9 cellular contexts compared by ENCODE assay signal in genomic region chr1:30966690-30967369, GRCh38. TPM values are rescaled to one million over a fixed set of nuclear protein-coding genes. Genes with fewer than 3 reads are reported as not detected.
A peak's percentile ranks its signal among the peaks of the same experiment; 100 is the strongest.
DNase-seq lines count a peak whose midpoint lies in the region; ATAC-seq and TF ChIP-seq lines count a peak whose summit lies in the region.
"Had no signal": no experiment of that assay in that cellular context is flagged by ENCODE, and none has a peak within 500 bp of the region (broad histone marks: within the 10 kb centered on the region; RNA-seq: fewer than 3 reads in every experiment).

No MANE protein-coding gene starts in this region.

- H3K27me3 Mint-ChIP-seq in MCF 10A (ENCODE audit: insufficient read depth, unreplicated experiment) (no peaks in the 10 kb centered on the region), type B pancreatic cell (no peaks in the 10 kb centered on the region)

- no peaks in the 10 kb centered on the region for H3K36me3 ChIP-seq in breast epithelium
- peaks cover 94% of the 10 kb centered on the region for H3K36me3 ChIP-seq in RWPE2 (ENCODE audit: low read depth)

- H3K4me1 ChIP-seq in breast epithelium (no peaks in the 10 kb centered on the region), RWPE2 (ENCODE audit: insufficient read depth, poor library complexity, severe bottlenecking) (peaks cover 27% of the 10 kb centered on the region)
- H3K4me1 ChIP-seq: BLaER1 had no signal

- peak overlapping the region; percentile 21 for H3K4me3 Mint-ChIP-seq in MCF 10A (ENCODE audit: unreplicated experiment)
- peak overlapping the region; percentile 47 for H3K4me3 Mint-ChIP-seq in type B pancreatic cell

- H3K27me3 ChIP-seq in breast epithelium = no peaks in the 10 kb centered on the region
- no peaks in the 10 kb centered on the region for H3K27me3 ChIP-seq in RWPE2 (ENCODE audit: insufficient read depth, poor library complexity, severe bottlenecking)
- H3K27me3 ChIP-seq: BLaER1 had no signal

- ATAC-seq in RWPE2 (ENCODE audit: low read depth) = peak; percentile 71

- H3K9me3 ChIP-seq in breast epithelium (no peaks in the 10 kb centered on the region), RWPE2 (ENCODE audit: severe bottlenecking) (no peaks in the 10 kb centered on the region)
- H3K9me3 ChIP-seq: BLaER1 had no signal

- intact Hi-C loops in MCF 10A (cut with micrococcal nuclease) = no loop called here
- intact Hi-C loops in breast epithelium (cut with DNase I; ENCODE audit: low total_unique reads) = no loop called here

- peak overlapping the region; percentile 14 for H3K27ac Mint-ChIP-seq in MCF 10A (ENCODE audit: low read depth, unreplicated experiment)
- H3K27ac Mint-ChIP-seq in type B pancreatic cell = peak overlapping the region; percentile 37

- BruUV-seq in MCF 10A (replicated peaks; lab: Mats Ljungman, UMichigan) = no TSS peak

- TF ChIP-seq POLR2A in breast epithelium (IDR thresholded peaks at IDR 0.05) = no peak

- no peak overlapping the region for H3K27ac ChIP-seq in breast epithelium
- H3K27ac ChIP-seq in RWPE2 (ENCODE audit: poor library complexity, severe bottlenecking) = peak overlapping the region; percentile 35
- H3K27ac ChIP-seq: BLaER1 had no signal

- H3K36me3 Mint-ChIP-seq in MCF 10A (ENCODE audit: insufficient read depth, unreplicated experiment) = peaks cover 93% of the 10 kb centered on the region
- H3K36me3 Mint-ChIP-seq in type B pancreatic cell = peaks cover 73% of the 10 kb centered on the region

- POLR2A ChIA-PET in MCF 10A (lab: Yijun Ruan, JAX) = interaction anchor here (0.7 to 2.3 kb wide), 12 partner anchors 9 to 238 kb away, joined by 3 to 9 read pairs (median 4); partner anchors contain the start of gene PUM1

- H3K4me1 Mint-ChIP-seq in MCF 10A (ENCODE audit: insufficient read depth, unreplicated experiment) = peaks cover 15% of the 10 kb centered on the region
- peaks cover 31% of the 10 kb centered on the region for H3K4me1 Mint-ChIP-seq in type B pancreatic cell (ENCODE audit: unreplicated experiment)

- peak; percentile 65 for DNase-seq in MCF 10A (ENCODE audit: unreplicated experiment)
- no peak for DNase-seq in breast epithelium (ENCODE audit: low spot score in 2 of 2)
- no peak for DNase-seq in RWPE2 (ENCODE audit: low spot score)
- DNase-seq in foreskin melanocyte = peak; percentile 25
- DNase-seq in type B pancreatic cell (ENCODE audit: extremely low spot score, unreplicated experiment) = no peak
- DNase-seq in NCI-H510A treated with DMSO at 0.1 percent for 48 hours (lab: John Stamatoyannopoulos, UW) = no peak
- DNase-seq in NK-92 treated with Interleukin-12 subunit alpha and Interleukin-12 subunit beta, amount 100 ng/mL, for 24 hours (lab: John Stamatoyannopoulos, UW) = no peak
- no peak for DNase-seq in stimulated activated CD4-positive, alpha-beta T cell treated with anti-CD3 and anti-CD28 coated beads, Interleukin-12 subunit alpha, Interleukin-12 subunit beta, amount 100 ng/mL, for 4 hours

- H3K4me3 ChIP-seq in breast epithelium = no peak overlapping the region
- no peak overlapping the region for H3K4me3 ChIP-seq in RWPE2 (ENCODE audit: severe bottlenecking)
- H3K4me3 ChIP-seq: BLaER1 had no signal

- TF ChIP-seq CTCF in MCF 10A (IDR thresholded peaks at IDR 0.05; ENCODE audit: unreplicated experiment) = no peak
- no peak for TF ChIP-seq CTCF in breast epithelium (IDR thresholded peaks at IDR 0.05)
- no peak for TF ChIP-seq CTCF in RWPE2 (IDR thresholded peaks at IDR 0.05; ENCODE audit: poor library complexity, severe bottlenecking)
- no peak for TF ChIP-seq CTCF in type B pancreatic cell (conservative IDR thresholded peaks at IDR 0.05)

- CTCF ChIA-PET in MCF 10A (lab: Yijun Ruan, JAX) = interaction anchor here (1.0 kb wide), 1 partner anchor 28 kb away, joined by 3 read pairs; no protein-coding TSS in a partner anchor

- H3K9me3 Mint-ChIP-seq in MCF 10A (ENCODE audit: unreplicated experiment) (no peaks in the 10 kb centered on the region), type B pancreatic cell (no peaks in the 10 kb centered on the region)

RNA-seq across cellular contexts. Expression of gene SDC3, which starts 58.3 kb away (rescaled TPM):
- total RNA-seq in MCF 10A (2022) (21.7 and 25.5 TPM in 2 replicates), breast epithelium (10 to 100 TPM; 16.5 to 37.8 (median 26.2) TPM), type B pancreatic cell (ENCODE audit: low replicate concordance) (46.7 and 54.2 TPM in 2 replicates)

Comparison
In these comparisons a context has a peak if more than half of its experiments do, and no peak if none do; other contexts are left out.
1. DNase-seq: peak in MCF 10A (single experiment) and foreskin melanocyte (single experiment); none in breast epithelium (0 of 2), RWPE2 (single experiment), type B pancreatic cell (single experiment), NCI-H510A treated with DMSO at 0.1 percent for 48 hours (single experiment), NK-92 treated with Interleukin-12 subunit alpha and Interleukin-12 subunit beta, amount 100 ng/mL, for 24 hours (single experiment) and stimulated activated CD4-positive, alpha-beta T cell treated with anti-CD3 and anti-CD28 coated beads, Interleukin-12 subunit alpha, Interleukin-12 subunit beta, amount 100 ng/mL, for 4 hours (single experiment).